Comparison of ENCODE assay signal across 8 cellular contexts in genomic region chr12:57087689-57088441, GRCh38. TPM values are rescaled to one million over a fixed set of nuclear protein-coding genes. Genes with fewer than 3 reads are reported as not detected.
DNase-seq lines count a peak whose midpoint lies in the region; ATAC-seq and TF ChIP-seq lines count a peak whose summit lies in the region.

No MANE protein-coding gene starts in this region.

- WGBS in esophagus squamous epithelium, 2 donors, result 0 to 1% methylated on average over 15 to 18 of the region's 41 CpGs

- peak overlapping the region; percentile 85 to 93 (median 86) for H3K4me3 ChIP-seq in esophagus squamous epithelium

- peak overlapping the region; percentile 88 for H3K4me3 Mint-ChIP-seq in activated T-cell treated with anti-CD3 and anti-CD28 coated beads, Interleukin-2, amount 50 U/mL, for 4 hours
- peak overlapping the region; percentile 90 for H3K4me3 Mint-ChIP-seq in natural killer cell
- peak overlapping the region; percentile 88 for H3K4me3 Mint-ChIP-seq in stimulated activated naive CD8-positive, alpha-beta T cell treated with anti-CD3 and anti-CD28 coated beads, Interleukin-15, Interleukin-2, amounts not matched to agents 100 ng/mL and 50 ng/mL, for 24 hours

- H3K36me3 Mint-ChIP-seq in activated T-cell treated with anti-CD3 and anti-CD28 coated beads, Interleukin-2, amount 50 U/mL, for 4 hours (ENCODE audit: insufficient read depth), result peaks cover 8% of the 10 kb centered on the region
- H3K36me3 Mint-ChIP-seq in natural killer cell, result no peaks in the 10 kb centered on the region
- peaks cover 27% of the 10 kb centered on the region for H3K36me3 Mint-ChIP-seq in stimulated activated naive CD8-positive, alpha-beta T cell treated with anti-CD3 and anti-CD28 coated beads, Interleukin-15, Interleukin-2, amounts not matched to agents 100 ng/mL and 50 ng/mL, for 24 hours (ENCODE audit: low read depth)

- DNase-seq in C1 segment of cervical spinal cord (lab: John Stamatoyannopoulos, UW) (peak in 10 of 14 donors; percentile 31 to 73 (median 60)), GM19238 (ENCODE audit: insufficient read length, low spot score) (peak; percentile 65), OCI-M1 (lab: John Stamatoyannopoulos, UW) (peak; percentile 90), esophagus squamous epithelium (lab: John Stamatoyannopoulos, UW) (peak; percentile 53), natural killer cell (peak; percentile 48)
- peak; percentile 88 for DNase-seq in activated T-cell treated with anti-CD3 and anti-CD28 coated beads, Interleukin-2, amount 50 U/mL, for 4 hours

- no peak for TF ChIP-seq CTCF in esophagus squamous epithelium (IDR thresholded peaks at IDR 0.05)
- TF ChIP-seq CTCF in natural killer cell (IDR thresholded peaks at IDR 0.05), result no peak

- intact Hi-C loops in esophagus squamous epithelium (cut with DNase I), result no loop called here
- intact Hi-C loops in natural killer cell (cut with micrococcal nuclease), result loop anchor here (1.0 to 2.0 kb wide), 2 partner anchors 9 to 25 kb away; no protein-coding TSS in a partner anchor

- peak; percentile 32 for ATAC-seq in HG03439 (IDR thresholded peaks at IDR 0.05; ENCODE audit: unreplicated experiment)
- ATAC-seq in activated T-cell treated with anti-CD3 and anti-CD28 coated beads, Interleukin-2, amount 50 U/mL, for 4 hours, result peak; percentile 39 to 47
- ATAC-seq in natural killer cell, result peak; percentile 27 to 37 (median 33)

- H3K9me3 ChIP-seq in esophagus squamous epithelium, result no peaks in the 10 kb centered on the region

- H3K4me1 ChIP-seq in esophagus squamous epithelium, result peaks cover 33 to 69% (median 34%) of the 10 kb centered on the region in 3 donors

- no peaks in the 10 kb centered on the region for H3K27me3 ChIP-seq in esophagus squamous epithelium

- H3K27me3 Mint-ChIP-seq in activated T-cell treated with anti-CD3 and anti-CD28 coated beads, Interleukin-2, amount 50 U/mL, for 4 hours (ENCODE audit: low read depth), result no peaks in the 10 kb centered on the region
- H3K27me3 Mint-ChIP-seq in natural killer cell (ENCODE audit: low read depth in 2 of 2), result no peaks in the 10 kb centered on the region
- H3K27me3 Mint-ChIP-seq in stimulated activated naive CD8-positive, alpha-beta T cell treated with anti-CD3 and anti-CD28 coated beads, Interleukin-15, Interleukin-2, amounts not matched to agents 100 ng/mL and 50 ng/mL, for 24 hours, result no peaks in the 10 kb centered on the region

- no peaks in the 10 kb centered on the region for H3K9me3 Mint-ChIP-seq in activated T-cell treated with anti-CD3 and anti-CD28 coated beads, Interleukin-2, amount 50 U/mL, for 4 hours
- no peaks in the 10 kb centered on the region for H3K9me3 Mint-ChIP-seq in natural killer cell
- no peaks in the 10 kb centered on the region for H3K9me3 Mint-ChIP-seq in stimulated activated naive CD8-positive, alpha-beta T cell treated with anti-CD3 and anti-CD28 coated beads, Interleukin-15, Interleukin-2, amounts not matched to agents 100 ng/mL and 50 ng/mL, for 24 hours

- peak overlapping the region; percentile 88 to 100 (median 98) for H3K27ac ChIP-seq in esophagus squamous epithelium

- peaks cover 57% of the 10 kb centered on the region for H3K4me1 Mint-ChIP-seq in activated T-cell treated with anti-CD3 and anti-CD28 coated beads, Interleukin-2, amount 50 U/mL, for 4 hours (ENCODE audit: low read depth)
- H3K4me1 Mint-ChIP-seq in natural killer cell, result peaks cover 23 to 37% of the 10 kb centered on the region in 2 donors
- peaks cover 67% of the 10 kb centered on the region for H3K4me1 Mint-ChIP-seq in stimulated activated naive CD8-positive, alpha-beta T cell treated with anti-CD3 and anti-CD28 coated beads, Interleukin-15, Interleukin-2, amounts not matched to agents 100 ng/mL and 50 ng/mL, for 24 hours (ENCODE audit: low read depth)

- TF ChIP-seq POLR2A in esophagus squamous epithelium (IDR thresholded peaks at IDR 0.05), result peak in 2 of 4 donors; percentile 40 to 52

- peak overlapping the region; percentile 92 to 95 for H3K27ac Mint-ChIP-seq in natural killer cell
- H3K27ac Mint-ChIP-seq in stimulated activated naive CD8-positive, alpha-beta T cell treated with anti-CD3 and anti-CD28 coated beads, Interleukin-15, Interleukin-2, amounts not matched to agents 100 ng/mL and 50 ng/mL, for 24 hours, result peak overlapping the region; percentile 98

- peaks cover 3 to 20% (median 12%) of the 10 kb centered on the region in 3 donors for H3K36me3 ChIP-seq in esophagus squamous epithelium

RNA-seq across cellular contexts. Expression of gene NAB2, which starts 1.0 kb away (rescaled TPM):
- 10 to 100 TPM; 51.3 to 54.6 (median 52.8) TPM for total RNA-seq in activated T-cell treated with anti-CD3 and anti-CD28 coated beads, Interleukin-2, amount 50 U/mL, for 4 hours
- total RNA-seq in esophagus squamous epithelium (10 to 100 TPM in 3 of 4 donors, 1 to 10 TPM in 1; 9.1 to 25.2 (median 13.3) TPM), natural killer cell (1 to 10 TPM; 4.2 to 7.0 (median 5.4) TPM)

RNA-seq across cellular contexts. Expression of gene NEMP1, which starts 9.3 kb away (rescaled TPM):
- 10 to 100 TPM; 39.1 to 47.5 (median 42.5) TPM for total RNA-seq in activated T-cell treated with anti-CD3 and anti-CD28 coated beads, Interleukin-2, amount 50 U/mL, for 4 hours
- total RNA-seq in esophagus squamous epithelium, result 1 to 10 TPM; 4.1 to 7.6 (median 6.7) TPM
- 10 to 100 TPM; 11.1 to 16.7 (median 12.1) TPM for total RNA-seq in natural killer cell

RNA-seq across cellular contexts. Expression of gene STAT6, which starts 23.3 kb away (rescaled TPM):
- 100 to 1,000 TPM; 312 to 340 (median 339) TPM for total RNA-seq in activated T-cell treated with anti-CD3 and anti-CD28 coated beads, Interleukin-2, amount 50 U/mL, for 4 hours
- 100 to 1,000 TPM in 2 of 4 donors, 10 to 100 TPM in 2; 72.7 to 138 (median 102) TPM for total RNA-seq in esophagus squamous epithelium
- total RNA-seq in natural killer cell, result 100 to 1,000 TPM; 277 to 340 (median 319) TPM

RNA-seq across cellular contexts. Expression of gene MYO1A, which starts 37.9 kb away (rescaled TPM):
- 1 to 10 TPM in 1 of 3 donors, under 1 TPM in 2; 0.38 to 1.0 (median 0.71) TPM for total RNA-seq in activated T-cell treated with anti-CD3 and anti-CD28 coated beads, Interleukin-2, amount 50 U/mL, for 4 hours
- total RNA-seq in esophagus squamous epithelium, result under 1 TPM in 2 of 4 donors, not detected in 2; 0.38 to 0.48 TPM
- 1 to 10 TPM in 1 of 3 donors, not detected in 2; 1.1 TPM for total RNA-seq in natural killer cell

RNA-seq across cellular contexts. Expression of gene LRP1, which starts 40.4 kb away (rescaled TPM):
- 1 to 10 TPM in 2 of 3 donors, under 1 TPM in 1; 0.98 to 1.1 (median 1.0) TPM for total RNA-seq in activated T-cell treated with anti-CD3 and anti-CD28 coated beads, Interleukin-2, amount 50 U/mL, for 4 hours
- total RNA-seq in esophagus squamous epithelium (100 to 1,000 TPM in 1 of 4 donors, 10 to 100 TPM in 3; 60.8 to 147 (median 81.9) TPM), natural killer cell (10 to 100 TPM in 1 of 3 donors, 1 to 10 TPM in 2; 6.7 to 13.1 (median 9.5) TPM)

Comparison
In these comparisons a context has a peak if more than half of its experiments do, and no peak if none do; other contexts are left out.
1. Peak in every context shown above with its lines: DNase-seq, ATAC-seq, H3K4me3 ChIP-seq and H3K27ac ChIP-seq.